1 cellular context compared by ENCODE assay signal in genomic region chr17:59565171-59565958, GRCh38.
TF ChIP-seq lines count a peak whose summit lies in the region.

DHX40 (plus strand) TSS chr17:59565610; CDS start chr17:59565672, 62 bp downstream.

TF ChIP-seq in WTC11, 78 proteins besides CTCF, POLR2A, EP300 and RAD21 (continued from another document and continues in another):
- no peak; the same call in 1 of the 2 replicates for TF ChIP-seq HMGA2 (CRISPR knock-in tag; IDR thresholded peaks at IDR 0.05)
- peak; percentile 98 for TF ChIP-seq ESRRA (CRISPR knock-in tag; IDR thresholded peaks at IDR 0.05; ENCODE audit: borderline replicate concordance)
- peak; percentile 97 for TF ChIP-seq TCF7 (CRISPR knock-in tag; IDR thresholded peaks at IDR 0.05; ENCODE audit: low read depth)
- TF ChIP-seq, protein P1, sequence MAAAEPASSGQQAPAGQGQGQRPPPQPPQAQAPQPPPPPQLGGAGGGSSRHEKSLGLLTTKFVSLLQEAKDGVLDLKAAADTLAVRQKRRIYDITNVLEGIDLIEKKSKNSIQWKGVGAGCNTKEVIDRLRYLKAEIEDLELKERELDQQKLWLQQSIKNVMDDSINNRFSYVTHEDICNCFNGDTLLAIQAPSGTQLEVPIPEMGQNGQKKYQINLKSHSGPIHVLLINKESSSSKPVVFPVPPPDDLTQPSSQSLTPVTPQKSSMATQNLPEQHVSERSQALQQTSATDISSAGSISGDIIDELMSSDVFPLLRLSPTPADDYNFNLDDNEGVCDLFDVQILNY (CRISPR knock-in tag; IDR thresholded peaks at IDR 0.05) = peak; percentile 100
- TF ChIP-seq, protein P2, sequence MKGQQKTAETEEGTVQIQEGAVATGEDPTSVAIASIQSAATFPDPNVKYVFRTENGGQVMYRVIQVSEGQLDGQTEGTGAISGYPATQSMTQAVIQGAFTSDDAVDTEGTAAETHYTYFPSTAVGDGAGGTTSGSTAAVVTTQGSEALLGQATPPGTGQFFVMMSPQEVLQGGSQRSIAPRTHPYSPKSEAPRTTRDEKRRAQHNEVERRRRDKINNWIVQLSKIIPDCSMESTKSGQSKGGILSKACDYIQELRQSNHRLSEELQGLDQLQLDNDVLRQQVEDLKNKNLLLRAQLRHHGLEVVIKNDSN (CRISPR knock-in tag; IDR thresholded peaks at IDR 0.05) = peak; percentile 90
- peak; percentile 99 for TF ChIP-seq KAT7 (CRISPR knock-in tag; IDR thresholded peaks at IDR 0.05; ENCODE audit: borderline replicate concordance)
- TF ChIP-seq ZNF138 (CRISPR knock-in tag; conservative IDR thresholded peaks at IDR 0.05) = peak; percentile 99
- TF ChIP-seq ZBTB21 (CRISPR knock-in tag; IDR thresholded peaks at IDR 0.05; ENCODE audit: borderline replicate concordance) = peak; percentile 98
- TF ChIP-seq TEAD1 (CRISPR knock-in tag; IDR thresholded peaks at IDR 0.05) = peak; percentile 100
- TF ChIP-seq, protein P3, sequence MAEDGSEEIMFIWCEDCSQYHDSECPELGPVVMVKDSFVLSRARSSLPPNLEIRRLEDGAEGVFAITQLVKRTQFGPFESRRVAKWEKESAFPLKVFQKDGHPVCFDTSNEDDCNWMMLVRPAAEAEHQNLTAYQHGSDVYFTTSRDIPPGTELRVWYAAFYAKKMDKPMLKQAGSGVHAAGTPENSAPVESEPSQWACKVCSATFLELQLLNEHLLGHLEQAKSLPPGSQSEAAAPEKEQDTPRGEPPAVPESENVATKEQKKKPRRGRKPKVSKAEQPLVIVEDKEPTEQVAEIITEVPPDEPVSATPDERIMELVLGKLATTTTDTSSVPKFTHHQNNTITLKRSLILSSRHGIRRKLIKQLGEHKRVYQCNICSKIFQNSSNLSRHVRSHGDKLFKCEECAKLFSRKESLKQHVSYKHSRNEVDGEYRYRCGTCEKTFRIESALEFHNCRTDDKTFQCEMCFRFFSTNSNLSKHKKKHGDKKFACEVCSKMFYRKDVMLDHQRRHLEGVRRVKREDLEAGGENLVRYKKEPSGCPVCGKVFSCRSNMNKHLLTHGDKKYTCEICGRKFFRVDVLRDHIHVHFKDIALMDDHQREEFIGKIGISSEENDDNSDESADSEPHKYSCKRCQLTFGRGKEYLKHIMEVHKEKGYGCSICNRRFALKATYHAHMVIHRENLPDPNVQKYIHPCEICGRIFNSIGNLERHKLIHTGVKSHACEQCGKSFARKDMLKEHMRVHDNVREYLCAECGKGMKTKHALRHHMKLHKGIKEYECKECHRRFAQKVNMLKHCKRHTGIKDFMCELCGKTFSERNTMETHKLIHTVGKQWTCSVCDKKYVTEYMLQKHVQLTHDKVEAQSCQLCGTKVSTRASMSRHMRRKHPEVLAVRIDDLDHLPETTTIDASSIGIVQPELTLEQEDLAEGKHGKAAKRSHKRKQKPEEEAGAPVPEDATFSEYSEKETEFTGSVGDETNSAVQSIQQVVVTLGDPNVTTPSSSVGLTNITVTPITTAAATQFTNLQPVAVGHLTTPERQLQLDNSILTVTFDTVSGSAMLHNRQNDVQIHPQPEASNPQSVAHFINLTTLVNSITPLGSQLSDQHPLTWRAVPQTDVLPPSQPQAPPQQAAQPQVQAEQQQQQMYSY (CRISPR knock-in tag; IDR thresholded peaks at IDR 0.05) = peak; percentile 55; the same call in 1 of the 2 replicates
- peak; percentile 69 for TF ChIP-seq NFYB (CRISPR knock-in tag; conservative IDR thresholded peaks at IDR 0.05; ENCODE audit: low read depth)
- no peak for TF ChIP-seq GRHL2 (CRISPR knock-in tag; IDR thresholded peaks at IDR 0.05; ENCODE audit: insufficient replicate concordance, severe bottlenecking)
- no peak for TF ChIP-seq NFATC4 (CRISPR knock-in tag; IDR thresholded peaks at IDR 0.05)
- peak; percentile 100 for TF ChIP-seq FOXP1 (CRISPR knock-in tag; IDR thresholded peaks at IDR 0.05; ENCODE audit: borderline replicate concordance)
- no peak for TF ChIP-seq MXD4 (CRISPR knock-in tag; IDR thresholded peaks at IDR 0.05; ENCODE audit: borderline replicate concordance)
- peak; percentile 93; the same call in 1 of the 2 replicates for TF ChIP-seq IRF2 (CRISPR knock-in tag; IDR thresholded peaks at IDR 0.05; ENCODE audit: borderline replicate concordance, low read depth)
- TF ChIP-seq, protein P4, sequence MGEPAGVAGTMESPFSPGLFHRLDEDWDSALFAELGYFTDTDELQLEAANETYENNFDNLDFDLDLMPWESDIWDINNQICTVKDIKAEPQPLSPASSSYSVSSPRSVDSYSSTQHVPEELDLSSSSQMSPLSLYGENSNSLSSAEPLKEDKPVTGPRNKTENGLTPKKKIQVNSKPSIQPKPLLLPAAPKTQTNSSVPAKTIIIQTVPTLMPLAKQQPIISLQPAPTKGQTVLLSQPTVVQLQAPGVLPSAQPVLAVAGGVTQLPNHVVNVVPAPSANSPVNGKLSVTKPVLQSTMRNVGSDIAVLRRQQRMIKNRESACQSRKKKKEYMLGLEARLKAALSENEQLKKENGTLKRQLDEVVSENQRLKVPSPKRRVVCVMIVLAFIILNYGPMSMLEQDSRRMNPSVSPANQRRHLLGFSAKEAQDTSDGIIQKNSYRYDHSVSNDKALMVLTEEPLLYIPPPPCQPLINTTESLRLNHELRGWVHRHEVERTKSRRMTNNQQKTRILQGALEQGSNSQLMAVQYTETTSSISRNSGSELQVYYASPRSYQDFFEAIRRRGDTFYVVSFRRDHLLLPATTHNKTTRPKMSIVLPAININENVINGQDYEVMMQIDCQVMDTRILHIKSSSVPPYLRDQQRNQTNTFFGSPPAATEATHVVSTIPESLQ (CRISPR knock-in tag; IDR thresholded peaks at IDR 0.05) = no peak
- peak; percentile 99 for TF ChIP-seq FOXP4 (CRISPR knock-in tag; IDR thresholded peaks at IDR 0.05)
- no peak for TF ChIP-seq ZNF671 (CRISPR knock-in tag; IDR thresholded peaks at IDR 0.05)
- no peak for TF ChIP-seq ZNF416 (CRISPR knock-in tag; IDR thresholded peaks at IDR 0.05)
- TF ChIP-seq CDX4 (CRISPR knock-in tag; IDR thresholded peaks at IDR 0.05; ENCODE audit: borderline replicate concordance) = no peak
- TF ChIP-seq CBFB (CRISPR knock-in tag; IDR thresholded peaks at IDR 0.05; ENCODE audit: low read depth) = peak; percentile 98; the same call in 1 of the 2 replicates
- TF ChIP-seq SMAD3 (CRISPR knock-in tag; IDR thresholded peaks at IDR 0.05; ENCODE audit: borderline replicate concordance) = peak; percentile 99
- TF ChIP-seq CREB1 (CRISPR knock-in tag; IDR thresholded peaks at IDR 0.05) = peak; percentile 99
- peak; percentile 99 for TF ChIP-seq ARID4B (CRISPR knock-in tag; IDR thresholded peaks at IDR 0.05; ENCODE audit: borderline replicate concordance)
- no peak for TF ChIP-seq JAZF1 (CRISPR knock-in tag; IDR thresholded peaks at IDR 0.05)
- TF ChIP-seq, protein P5, sequence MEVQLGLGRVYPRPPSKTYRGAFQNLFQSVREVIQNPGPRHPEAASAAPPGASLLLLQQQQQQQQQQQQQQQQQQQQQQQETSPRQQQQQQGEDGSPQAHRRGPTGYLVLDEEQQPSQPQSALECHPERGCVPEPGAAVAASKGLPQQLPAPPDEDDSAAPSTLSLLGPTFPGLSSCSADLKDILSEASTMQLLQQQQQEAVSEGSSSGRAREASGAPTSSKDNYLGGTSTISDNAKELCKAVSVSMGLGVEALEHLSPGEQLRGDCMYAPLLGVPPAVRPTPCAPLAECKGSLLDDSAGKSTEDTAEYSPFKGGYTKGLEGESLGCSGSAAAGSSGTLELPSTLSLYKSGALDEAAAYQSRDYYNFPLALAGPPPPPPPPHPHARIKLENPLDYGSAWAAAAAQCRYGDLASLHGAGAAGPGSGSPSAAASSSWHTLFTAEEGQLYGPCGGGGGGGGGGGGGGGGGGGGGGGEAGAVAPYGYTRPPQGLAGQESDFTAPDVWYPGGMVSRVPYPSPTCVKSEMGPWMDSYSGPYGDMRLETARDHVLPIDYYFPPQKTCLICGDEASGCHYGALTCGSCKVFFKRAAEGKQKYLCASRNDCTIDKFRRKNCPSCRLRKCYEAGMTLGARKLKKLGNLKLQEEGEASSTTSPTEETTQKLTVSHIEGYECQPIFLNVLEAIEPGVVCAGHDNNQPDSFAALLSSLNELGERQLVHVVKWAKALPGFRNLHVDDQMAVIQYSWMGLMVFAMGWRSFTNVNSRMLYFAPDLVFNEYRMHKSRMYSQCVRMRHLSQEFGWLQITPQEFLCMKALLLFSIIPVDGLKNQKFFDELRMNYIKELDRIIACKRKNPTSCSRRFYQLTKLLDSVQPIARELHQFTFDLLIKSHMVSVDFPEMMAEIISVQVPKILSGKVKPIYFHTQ (CRISPR knock-in tag; IDR thresholded peaks at IDR 0.05) = no peak
- no peak for TF ChIP-seq EMX1 (CRISPR knock-in tag; IDR thresholded peaks at IDR 0.05)
- peak; percentile 70; the same call in 1 of the 2 replicates for TF ChIP-seq ZNF263 (CRISPR knock-in tag; IDR thresholded peaks at IDR 0.05; ENCODE audit: low read depth)
- TF ChIP-seq SP1 (CRISPR knock-in tag; conservative IDR thresholded peaks at IDR 0.05) = peak; percentile 100
- peak; percentile 96; the same call in 1 of the 2 replicates for TF ChIP-seq SMAD4 (CRISPR knock-in tag; IDR thresholded peaks at IDR 0.05)
- TF ChIP-seq FOXJ3 (CRISPR knock-in tag; IDR thresholded peaks at IDR 0.05; ENCODE audit: borderline replicate concordance) = peak; percentile 93
- peak; percentile 98 for TF ChIP-seq MYBL2 (CRISPR knock-in tag; IDR thresholded peaks at IDR 0.05)
- TF ChIP-seq NR3C1 (CRISPR knock-in tag; conservative IDR thresholded peaks at IDR 0.05; ENCODE audit: low read depth) = no peak; the same call in 1 of the 2 replicates
- TF ChIP-seq JUN (CRISPR knock-in tag; IDR thresholded peaks at IDR 0.05) = peak; percentile 96
- TF ChIP-seq ZNF396 (CRISPR knock-in tag; IDR thresholded peaks at IDR 0.05; ENCODE audit: borderline replicate concordance) = peak; percentile 56; the same call in 1 of the 2 replicates
- peak; percentile 99 for TF ChIP-seq E2F1 (CRISPR knock-in tag; IDR thresholded peaks at IDR 0.05)
- peak; percentile 91 for TF ChIP-seq ZNF219 (CRISPR knock-in tag; IDR thresholded peaks at IDR 0.05; ENCODE audit: borderline replicate concordance)
- TF ChIP-seq, protein P6, sequence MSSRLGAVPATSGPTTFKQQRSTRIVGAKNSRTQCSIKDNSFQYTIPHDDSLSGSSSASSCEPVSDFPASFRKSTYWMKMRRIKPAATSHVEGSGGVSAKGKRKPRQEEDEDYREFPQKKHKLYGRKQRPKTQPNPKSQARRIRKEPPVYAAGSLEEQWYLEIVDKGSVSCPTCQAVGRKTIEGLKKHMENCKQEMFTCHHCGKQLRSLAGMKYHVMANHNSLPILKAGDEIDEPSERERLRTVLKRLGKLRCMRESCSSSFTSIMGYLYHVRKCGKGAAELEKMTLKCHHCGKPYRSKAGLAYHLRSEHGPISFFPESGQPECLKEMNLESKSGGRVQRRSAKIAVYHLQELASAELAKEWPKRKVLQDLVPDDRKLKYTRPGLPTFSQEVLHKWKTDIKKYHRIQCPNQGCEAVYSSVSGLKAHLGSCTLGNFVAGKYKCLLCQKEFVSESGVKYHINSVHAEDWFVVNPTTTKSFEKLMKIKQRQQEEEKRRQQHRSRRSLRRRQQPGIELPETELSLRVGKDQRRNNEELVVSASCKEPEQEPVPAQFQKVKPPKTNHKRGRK (CRISPR knock-in tag; IDR thresholded peaks at IDR 0.05; ENCODE audit: borderline replicate concordance) = 0 out of 2 replicates have a peak, but pooled peaks have one; percentile 71
